ENCODE assay signal across 15 cellular contexts in genomic region chr14:80906336-80906735, GRCh38. TPM values are rescaled to one million over a fixed set of nuclear protein-coding genes. Genes with fewer than 3 reads are reported as not detected.
DNase-seq lines count a peak whose midpoint lies in the region; ATAC-seq and TF ChIP-seq lines count a peak whose summit lies in the region.
"Had no signal": no experiment of that assay in that cellular context is flagged by ENCODE, and none has a peak within 500 bp of the region (broad histone marks: within the 10 kb centered on the region; RNA-seq: fewer than 3 reads in every experiment).

No MANE protein-coding gene starts in this region.

- H3K36me3 ChIP-seq in cardiac muscle cell, result no peaks in the 10 kb centered on the region
- H3K36me3 ChIP-seq in heart right ventricle, result peaks cover 0 to 10% (median 0%) of the 10 kb centered on the region in 9 donors
- no peaks in the 10 kb centered on the region for H3K36me3 ChIP-seq in mesenchymal stem cell (ENCODE audit: control insufficient read depth in 1 of 2, insufficient read depth in 2 of 2, low read depth in 1 of 2, low read length in 2 of 2)
- peaks cover 0 to 10% of the 10 kb centered on the region in 2 experiments for H3K36me3 ChIP-seq in SK-N-SH (replicated peaks in 1 of 2; ENCODE audit: control insufficient read depth in 1 of 2, insufficient read depth in 2 of 2, low read length in 1 of 2)

- H3K4ac ChIP-seq in mesenchymal stem cell (ENCODE audit: low read depth in 1 of 2, low read length in 2 of 2), result no peak overlapping the region

- no peak overlapping the region for H3K23ac ChIP-seq in mesenchymal stem cell (ENCODE audit: low read length in 2 of 2)

- H3K4me1 Mint-ChIP-seq in activated CD4-positive, alpha-beta T cell treated with anti-CD3 and anti-CD28 coated beads, Interleukin-2, amount 10 ng/mL, durations not matched to agents 7 days and 5 days, result peaks cover 8% of the 10 kb centered on the region

- no peaks in the 10 kb centered on the region for H3K27me3 Mint-ChIP-seq in activated CD4-positive, alpha-beta T cell treated with anti-CD3 and anti-CD28 coated beads, Interleukin-2, amount 10 ng/mL, durations not matched to agents 7 days and 5 days
- H3K27me3 Mint-ChIP-seq: CD4-positive, CD25-positive, alpha-beta regulatory T cell had no signal

- no peak overlapping the region for H3K4me2 ChIP-seq in mesenchymal stem cell (ENCODE audit: low read length, poor library complexity, severe bottlenecking)
- H3K4me2 ChIP-seq in SK-N-SH, result no peak overlapping the region
- H3K4me2 ChIP-seq: BLaER1 treated with 17β-estradiol and CSF1 and Interleukin-3, amounts not matched to agents 10 nM and 100 nM had no signal

- WGBS in heart right ventricle, 2 donors, result 0 to 38% methylated on average over 1 of the region's 1 CpG
- WGBS in mesenchymal stem cell, result 97% methylated on average over 1 of the region's 1 CpG
- whole genome bisulfite sequencing in SK-N-SH (ENCODE audit: low lambda C conversion rate), result 4% methylated on average over 1 of the region's 1 CpG

- no peak overlapping the region for H4K91ac ChIP-seq in mesenchymal stem cell (ENCODE audit: low read length)

- H3K4me1 ChIP-seq in cardiac muscle cell (ENCODE audit: low read depth) (peaks cover 51% of the 10 kb centered on the region), heart right ventricle (no peaks in the 10 kb centered on the region), mesenchymal stem cell (ENCODE audit: control insufficient read depth, insufficient read depth, low read depth, low read length) (no peaks in the 10 kb centered on the region), SK-N-SH (ENCODE audit: control insufficient read depth in 1 of 2, insufficient read depth in 2 of 2, low read depth in 1 of 2, low read length in 1 of 2) (no peaks in the 10 kb centered on the region)
- H3K4me1 ChIP-seq: BLaER1 treated with 17β-estradiol and CSF1 and Interleukin-3, amounts not matched to agents 10 nM and 100 nM had no signal

- peaks cover 34% of the 10 kb centered on the region for H3K36me3 Mint-ChIP-seq in activated CD4-positive, alpha-beta T cell treated with anti-CD3 and anti-CD28 coated beads, Interleukin-2, amount 10 ng/mL, durations not matched to agents 7 days and 5 days (ENCODE audit: low read depth)

- TF ChIP-seq RAD21 in SK-N-SH (IDR thresholded peaks at IDR 0.05; ENCODE audit: low read length), result no peak

- intact Hi-C loops in heart right ventricle (cut with DNase I), result no loop called here

- H2BK15ac ChIP-seq in mesenchymal stem cell (ENCODE audit: low read depth, poor library complexity, severe bottlenecking), result no peak overlapping the region

- no peak overlapping the region for H3K4me3 Mint-ChIP-seq in activated CD4-positive, alpha-beta T cell treated with anti-CD3 and anti-CD28 coated beads, Interleukin-2, amount 10 ng/mL, durations not matched to agents 7 days and 5 days
- H3K4me3 Mint-ChIP-seq: CD4-positive, CD25-positive, alpha-beta regulatory T cell had no signal

- H2AFZ ChIP-seq in mesenchymal stem cell (ENCODE audit: low read depth, low read length), result no peak overlapping the region
- no peak overlapping the region for H2AFZ ChIP-seq in SK-N-SH (ENCODE audit: low read depth)

- H3K27ac ChIP-seq in cardiac muscle cell (peak overlapping the region; percentile 87), heart right ventricle (no peak overlapping the region), mesenchymal stem cell (ENCODE audit: low read length, poor library complexity, severe bottlenecking) (no peak overlapping the region), SK-N-SH (ENCODE audit: low read depth in 2 of 2, low read length in 1 of 2) (no peak overlapping the region)
- H3K27ac ChIP-seq: BLaER1 treated with 17β-estradiol and CSF1 and Interleukin-3, amounts not matched to agents 10 nM and 100 nM had no signal

- no peaks in the 10 kb centered on the region for H3K9me3 ChIP-seq in cardiac muscle cell (ENCODE audit: low read depth)
- no peaks in the 10 kb centered on the region for H3K9me3 ChIP-seq in heart right ventricle
- no peaks in the 10 kb centered on the region for H3K9me3 ChIP-seq in mesenchymal stem cell (ENCODE audit: control insufficient read depth, low read length)
- H3K9me3 ChIP-seq in SK-N-SH, result no peaks in the 10 kb centered on the region

- no peaks in the 10 kb centered on the region for H3K79me1 ChIP-seq in mesenchymal stem cell (replicated peaks; ENCODE audit: low read length, poor library complexity, severe bottlenecking)

- no peak overlapping the region for H3K18ac ChIP-seq in mesenchymal stem cell (ENCODE audit: low read depth in 1 of 2, low read length in 2 of 2)

- H3F3A ChIP-seq in SK-N-SH (replicated peaks; ENCODE audit: insufficient read depth), result no peaks in the 10 kb centered on the region

- no peak overlapping the region for H3K14ac ChIP-seq in mesenchymal stem cell (ENCODE audit: low read length in 2 of 2)

- H3K9ac ChIP-seq in mesenchymal stem cell (ENCODE audit: low read length) (peak overlapping the region; percentile 19), SK-N-SH (no peak overlapping the region)
- H3K9ac ChIP-seq: BLaER1 treated with 17β-estradiol and CSF1 and Interleukin-3, amounts not matched to agents 10 nM and 100 nM had no signal

- H2BK5ac ChIP-seq in mesenchymal stem cell (ENCODE audit: low read depth, low read length, poor library complexity, severe bottlenecking), result no peak overlapping the region

- POLR2A ChIA-PET in SK-N-SH (lab: Yijun Ruan, JAX), result no interaction called here
- POLR2A ChIA-PET in activated CD4-positive, alpha-beta T cell treated with anti-CD3 and anti-CD28 coated beads, Interleukin-2, amount 10 ng/mL, durations not matched to agents 7 days and 5 days (lab: Charles Lee), result no interaction called here

- H3K4me3 ChIP-seq in cardiac muscle cell (no peak overlapping the region), heart right ventricle (no peak overlapping the region), mesenchymal stem cell (ENCODE audit: insufficient read depth in 1 of 2, low read depth in 1 of 2, low read length in 2 of 2) (no peak overlapping the region), skeletal muscle cell (ENCODE audit: low read depth, low read length) (no peak overlapping the region), SK-N-SH (ENCODE audit: low read depth in 2 of 2, low read length in 1 of 2) (no peak overlapping the region)
- H3K4me3 ChIP-seq: BLaER1 treated with 17β-estradiol and CSF1 and Interleukin-3, amounts not matched to agents 10 nM and 100 nM had no signal

- no peak for ATAC-seq in heart right ventricle
- ATAC-seq: HCT116 had no signal

- H2BK12ac ChIP-seq in mesenchymal stem cell (ENCODE audit: low read length in 2 of 2), result no peak overlapping the region

- no peaks in the 10 kb centered on the region for H4K20me1 ChIP-seq in SK-N-SH (ENCODE audit: insufficient read depth)
- H4K20me1 ChIP-seq: BLaER1 treated with 17β-estradiol and CSF1 and Interleukin-3, amounts not matched to agents 10 nM and 100 nM had no signal

- no peak for DNase-seq in cardiac muscle cell (ENCODE audit: low read depth in 1 of 2, low spot score in 1 of 2)
- DNase-seq in heart right ventricle, result no peak
- DNase-seq in mesenchymal stem cell, result no peak
- DNase-seq in skeletal muscle cell (ENCODE audit: low read depth), result peak; percentile 15
- no peak for DNase-seq in SK-N-SH
- DNase-seq in activated CD4-positive, alpha-beta T cell treated with anti-CD3 and anti-CD28 coated beads, Interleukin-2, amount 10 ng/mL, durations not matched to agents 7 days and 5 days, result no peak
- no peak for DNase-seq in RPMI8226
- DNase-seq: 8988T; ACHN; Calu3; CD4-positive, CD25-positive, alpha-beta regulatory T cell; DMS 273 treated with DMSO at 0.1 percent for 48 hours had no signal

- TF ChIP-seq EP300 in SK-N-SH (IDR thresholded peaks at IDR 0.05; ENCODE audit: borderline replicate concordance in 1 of 2, low read depth in 1 of 2, low read length in 1 of 2), result no peak

- no peaks in the 10 kb centered on the region for H3K9me2 ChIP-seq in SK-N-SH

- CTCF ChIA-PET in SK-N-SH (lab: Yijun Ruan, JAX), result interaction anchor here (0.6 kb wide), 1 partner anchor 35 kb away, joined by 3 read pairs; the partner anchor contains the start of gene CEP128
- CTCF ChIA-PET in activated CD4-positive, alpha-beta T cell treated with anti-CD3 and anti-CD28 coated beads, Interleukin-2, amount 10 ng/mL, durations not matched to agents 7 days and 5 days (lab: Charles Lee), result no interaction called here

- H2AK5ac ChIP-seq in mesenchymal stem cell (ENCODE audit: low read length, severe bottlenecking), result no peak overlapping the region

- H3K9me3 Mint-ChIP-seq in activated CD4-positive, alpha-beta T cell treated with anti-CD3 and anti-CD28 coated beads, Interleukin-2, amount 10 ng/mL, durations not matched to agents 7 days and 5 days, result peaks cover 4% of the 10 kb centered on the region

- TF ChIP-seq CTCF in cardiac muscle cell (IDR thresholded peaks at IDR 0.05; ENCODE audit: low read depth, low read length) (no peak), heart right ventricle (IDR thresholded peaks at IDR 0.05) (no peak), SK-N-SH (IDR thresholded peaks at IDR 0.05) (no peak)

- no peak overlapping the region for H4K8ac ChIP-seq in mesenchymal stem cell (ENCODE audit: low read length)

- H3K27ac Mint-ChIP-seq in activated CD4-positive, alpha-beta T cell treated with anti-CD3 and anti-CD28 coated beads, Interleukin-2, amount 10 ng/mL, durations not matched to agents 7 days and 5 days, result no peak overlapping the region

- H3K79me2 ChIP-seq in SK-N-SH (ENCODE audit: insufficient read depth), result 0 out of 2 replicates have a peak, but pooled peaks cover 4% of the 10 kb centered on the region

- H2BK120ac ChIP-seq in mesenchymal stem cell (ENCODE audit: low read depth, low read length), result no peak overlapping the region

- H3K27me3 ChIP-seq in cardiac muscle cell (no peaks in the 10 kb centered on the region), heart right ventricle (no peaks in the 10 kb centered on the region), mesenchymal stem cell (ENCODE audit: control insufficient read depth in 1 of 2, insufficient read depth in 1 of 2, low read length in 2 of 2) (no peaks in the 10 kb centered on the region), SK-N-SH (ENCODE audit: insufficient read depth) (no peaks in the 10 kb centered on the region)
- H3K27me3 ChIP-seq: BLaER1 treated with 17β-estradiol and CSF1 and Interleukin-3, amounts not matched to agents 10 nM and 100 nM had no signal

RNA-seq across cellular contexts. Expression of gene CEP128, which starts 35.2 kb away (rescaled TPM):
- total RNA-seq in cardiac muscle cell (7.5 and 14.3 TPM in 2 replicates), heart right ventricle (1 to 10 TPM; 2.1 to 4.9 (median 3.8) TPM)
- polyA plus RNA-seq in cardiac muscle cell (7.3 and 13.6 TPM in 2 replicates), heart right ventricle (1 to 10 TPM in 1 of 2 donors, under 1 TPM in 1; 0.93 to 2.2 TPM), SK-N-SH (2012; rRNA removed) (1.2 and 1.3 TPM in 2 replicates)
- 0.84 TPM for polyA plus RNA-seq in mesenchymal stem cell (2013, experiment 1 of 2)
- polyA plus RNA-seq in mesenchymal stem cell (2013, experiment 2 of 2), result 0.85 TPM
- 1.2 and 1.4 TPM in 2 replicates for polyA plus RNA-seq in SK-N-SH (2012; cell fraction: cytosol; rRNA removed)
- polyA plus RNA-seq in SK-N-SH (2012; cell fraction: nucleus; rRNA removed), result 1.2 and 2.8 TPM in 2 replicates
- 10 to 100 TPM; 27.4 to 35.8 TPM for total RNA-seq in activated CD4-positive, alpha-beta T cell treated with anti-CD3 and anti-CD28 coated beads, Interleukin-2, amount 10 ng/mL, durations not matched to agents 7 days and 5 days

RNA-seq across cellular contexts. Expression of gene TSHR, which starts 49.1 kb away (rescaled TPM):
- total RNA-seq in cardiac muscle cell, result 0.32 and 1.2 TPM in 2 replicates
- 0.38 and 3.7 TPM in 2 replicates for polyA plus RNA-seq in cardiac muscle cell
- total RNA-seq in heart right ventricle, result not detected
- polyA plus RNA-seq in heart right ventricle, result under 1 TPM in 1 of 2 donors, not detected in 1; 0.04 TPM
- polyA plus RNA-seq in mesenchymal stem cell (2013, experiment 1 of 2), result not detected
- polyA plus RNA-seq in mesenchymal stem cell (2013, experiment 2 of 2), result not detected
- not detected in 2 replicates for polyA plus RNA-seq in SK-N-SH (2012; rRNA removed)
- not detected in 2 replicates for polyA plus RNA-seq in SK-N-SH (2012; cell fraction: cytosol; rRNA removed)
- polyA plus RNA-seq in SK-N-SH (2012; cell fraction: nucleus; rRNA removed), result not detected in 2 replicates
- total RNA-seq in activated CD4-positive, alpha-beta T cell treated with anti-CD3 and anti-CD28 coated beads, Interleukin-2, amount 10 ng/mL, durations not matched to agents 7 days and 5 days, result 1 to 10 TPM in 1 of 2 experiments, under 1 TPM in 1; 0.82 to 1.0 TPM
- total RNA-seq: Calu3, Daoy had no signal
